In genomic region chr7:150476819-150477631, GRCh38 we compare ENCODE assay signal across 1 cellular context.
TF ChIP-seq lines count a peak whose summit lies in the region.

No MANE protein-coding gene starts in this region.

TF ChIP-seq in K562, 482 proteins besides CTCF, POLR2A, EP300 and RAD21 (continued from another document):
- TF ChIP-seq RBM34 (IDR thresholded peaks at IDR 0.05; ENCODE audit: borderline replicate concordance, insufficient read depth, low read length): no peak
- no peak for TF ChIP-seq ZFPM2 (CRISPR knock-in tag; IDR thresholded peaks at IDR 0.05)
- no peak for TF ChIP-seq NFIX (CRISPR knock-in tag; IDR thresholded peaks at IDR 0.05; ENCODE audit: low read depth)
- no peak for TF ChIP-seq ZC3H11A (IDR thresholded peaks at IDR 0.05; ENCODE audit: low read depth, low read length)
- TF ChIP-seq ZNF124 (CRISPR knock-in tag; IDR thresholded peaks at IDR 0.05): no peak
- TF ChIP-seq ZNF408 (CRISPR knock-in tag; IDR thresholded peaks at IDR 0.05; ENCODE audit: low read depth): no peak
- TF ChIP-seq CBX1 (IDR thresholded peaks at IDR 0.05; ENCODE audit: low read depth): peak; percentile 23; the same call in 1 of the 2 replicates
- TF ChIP-seq, protein P1, sequence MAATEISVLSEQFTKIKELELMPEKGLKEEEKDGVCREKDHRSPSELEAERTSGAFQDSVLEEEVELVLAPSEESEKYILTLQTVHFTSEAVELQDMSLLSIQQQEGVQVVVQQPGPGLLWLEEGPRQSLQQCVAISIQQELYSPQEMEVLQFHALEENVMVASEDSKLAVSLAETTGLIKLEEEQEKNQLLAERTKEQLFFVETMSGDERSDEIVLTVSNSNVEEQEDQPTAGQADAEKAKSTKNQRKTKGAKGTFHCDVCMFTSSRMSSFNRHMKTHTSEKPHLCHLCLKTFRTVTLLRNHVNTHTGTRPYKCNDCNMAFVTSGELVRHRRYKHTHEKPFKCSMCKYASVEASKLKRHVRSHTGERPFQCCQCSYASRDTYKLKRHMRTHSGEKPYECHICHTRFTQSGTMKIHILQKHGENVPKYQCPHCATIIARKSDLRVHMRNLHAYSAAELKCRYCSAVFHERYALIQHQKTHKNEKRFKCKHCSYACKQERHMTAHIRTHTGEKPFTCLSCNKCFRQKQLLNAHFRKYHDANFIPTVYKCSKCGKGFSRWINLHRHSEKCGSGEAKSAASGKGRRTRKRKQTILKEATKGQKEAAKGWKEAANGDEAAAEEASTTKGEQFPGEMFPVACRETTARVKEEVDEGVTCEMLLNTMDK (IDR thresholded peaks at IDR 0.05; ENCODE audit: borderline replicate concordance, insufficient read depth, low read depth, low read length, poor library complexity, severe bottlenecking): no peak
- 0 out of 2 replicates have a peak, but pooled peaks have one; percentile 7 for TF ChIP-seq TEAD4 (IDR thresholded peaks at IDR 0.05; ENCODE audit: low read length)
- no peak for TF ChIP-seq TEAD4 (CRISPR knock-in tag; IDR thresholded peaks at IDR 0.05; ENCODE audit: borderline replicate concordance)
- TF ChIP-seq CREBBP (IDR thresholded peaks at IDR 0.05; ENCODE audit: low read depth, low read length): no peak
